ENCODE assay signal across 1 cellular context in the genomic region with DNA sequence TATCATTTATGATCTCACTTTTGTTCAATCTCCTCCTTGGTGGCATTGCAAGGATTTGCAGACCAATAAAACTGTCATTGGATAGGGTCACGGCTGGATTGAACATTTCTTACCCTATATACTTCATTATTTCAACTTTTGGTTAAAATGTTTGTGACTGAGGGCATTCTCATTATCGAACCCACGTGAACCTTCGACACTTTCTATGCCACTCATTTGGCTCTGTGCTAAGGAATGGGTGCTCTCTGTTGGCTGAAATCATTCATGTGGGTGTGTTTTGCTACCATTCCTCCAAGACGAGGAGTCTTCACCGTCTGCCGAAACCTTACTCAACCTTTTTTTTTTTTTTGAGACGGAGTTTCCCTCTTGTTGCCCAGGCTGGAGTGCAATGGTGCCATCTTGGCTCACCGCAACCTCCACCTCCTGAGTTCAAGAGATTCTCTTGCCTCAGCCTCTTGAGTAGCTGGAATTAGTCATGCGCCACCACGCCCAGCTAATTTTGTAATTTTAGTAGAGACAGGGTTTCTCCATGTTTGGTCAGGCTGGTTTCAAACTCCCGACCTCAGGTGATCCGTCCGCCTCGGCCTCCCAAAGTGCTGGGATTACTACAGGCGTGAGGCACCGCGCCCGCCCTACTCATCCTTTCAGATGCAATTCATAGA.
TF ChIP-seq lines count a peak whose summit lies in the region.

No MANE protein-coding gene starts in this region.

TF ChIP-seq in HEK293, 187 proteins besides CTCF, POLR2A, EP300 and RAD21 (continued from another document):
- TF ChIP-seq ZNF600 (tag by site-specific recombination; IDR thresholded peaks at IDR 0.05) = 0 out of 2 replicates have a peak, but pooled peaks have one; percentile 24
- no peak for TF ChIP-seq KLF10 (tag by site-specific recombination; IDR thresholded peaks at IDR 0.05)
- 0 out of 2 replicates have a peak, but pooled peaks have one; percentile 42 for TF ChIP-seq KLF7 (tag by site-specific recombination; IDR thresholded peaks at IDR 0.05; ENCODE audit: borderline replicate concordance)
- TF ChIP-seq ZIC2 (tag by site-specific recombination; IDR thresholded peaks at IDR 0.05) = no peak
- peak; percentile 71; the same call in 1 of the 2 replicates for TF ChIP-seq KLF1 (tag by site-specific recombination; IDR thresholded peaks at IDR 0.05)
- no peak for TF ChIP-seq ZNF629 (tag by site-specific recombination; IDR thresholded peaks at IDR 0.05)
- TF ChIP-seq ZNF202 (tag by site-specific recombination; IDR thresholded peaks at IDR 0.05; ENCODE audit: borderline replicate concordance) = 0 out of 2 replicates have a peak, but pooled peaks have one; percentile 16
- no peak for TF ChIP-seq GLIS1 (tag by site-specific recombination; IDR thresholded peaks at IDR 0.05)
- TF ChIP-seq KLF9 (tag by site-specific recombination; IDR thresholded peaks at IDR 0.05; ENCODE audit: low read depth) = peak; percentile 40
- no peak for TF ChIP-seq TRIM28 (IDR thresholded peaks at IDR 0.05; ENCODE audit: borderline replicate concordance, low read length)
- TF ChIP-seq ZNF324 (tag by site-specific recombination; IDR thresholded peaks at IDR 0.05) = no peak
